In genomic region chr2:88831792-88832248, GRCh38 we compare ENCODE assay signal across 8 cellular contexts.
A peak's percentile ranks its signal among the peaks of the same experiment; 100 is the strongest.
DNase-seq lines count a peak whose midpoint lies in the region; ATAC-seq and TF ChIP-seq lines count a peak whose summit lies in the region.

No MANE protein-coding gene starts in this region.

- no peak overlapping the region for H3K18ac ChIP-seq in mesenchymal stem cell (ENCODE audit: low read depth in 1 of 2, low read length in 2 of 2)

- H3K79me1 ChIP-seq in mesenchymal stem cell (replicated peaks; ENCODE audit: low read length, poor library complexity, severe bottlenecking): no peaks in the 10 kb centered on the region

- no peak overlapping the region for H2BK5ac ChIP-seq in mesenchymal stem cell (ENCODE audit: low read depth, low read length, poor library complexity, severe bottlenecking)

- no peak overlapping the region for H3K4ac ChIP-seq in mesenchymal stem cell (ENCODE audit: low read depth in 1 of 2, low read length in 2 of 2)

- H3K9me3 ChIP-seq in spleen (no peaks in the 10 kb centered on the region), mesenchymal stem cell (ENCODE audit: control insufficient read depth, low read length) (no peaks in the 10 kb centered on the region)

- H3K4me2 ChIP-seq in KMS-11 (peak overlapping the region; percentile 98), mesenchymal stem cell (ENCODE audit: low read length, poor library complexity, severe bottlenecking) (no peak overlapping the region)

- peak; percentile 91 for DNase-seq in GM12864 (ENCODE audit: low read depth)
- DNase-seq in H7: peak; percentile 82
- DNase-seq in activated CD4-positive, CD25-positive, alpha-beta regulatory T cell (lab: John Stamatoyannopoulos, UW): peak in 3 of 4 experiments; percentile 13 to 16 (median 13)
- no peak for DNase-seq in foreskin keratinocyte
- DNase-seq in spleen: peak; percentile 93
- no peak for DNase-seq in mesenchymal stem cell

- no peaks in the 10 kb centered on the region for H3K27me3 ChIP-seq in H7 (ENCODE audit: control insufficient read depth, insufficient read depth, low read length)
- H3K27me3 ChIP-seq in KMS-11 (ENCODE audit: insufficient read depth, low read depth): no peaks in the 10 kb centered on the region
- no peaks in the 10 kb centered on the region for H3K27me3 ChIP-seq in foreskin keratinocyte
- no peaks in the 10 kb centered on the region for H3K27me3 ChIP-seq in spleen (replicated peaks in 1 of 7)
- no peaks in the 10 kb centered on the region for H3K27me3 ChIP-seq in mesenchymal stem cell (ENCODE audit: control insufficient read depth in 1 of 2, insufficient read depth in 1 of 2, low read length in 2 of 2)

- H3K4me1 ChIP-seq in KMS-11 (ENCODE audit: low read depth, poor library complexity, severe bottlenecking) (peaks cover 73% of the 10 kb centered on the region), foreskin keratinocyte (no peaks in the 10 kb centered on the region), spleen (peaks cover 0 to 55% (median 23%) of the 10 kb centered on the region in 6 donors), mesenchymal stem cell (ENCODE audit: control insufficient read depth, insufficient read depth, low read depth, low read length) (no peaks in the 10 kb centered on the region)

- H3K27ac ChIP-seq in 22Rv1: no peak overlapping the region
- H3K27ac ChIP-seq in KMS-11: peak overlapping the region; percentile 99
- H3K27ac ChIP-seq in foreskin keratinocyte: no peak overlapping the region
- H3K27ac ChIP-seq in spleen: peak overlapping the region in 5 of 8 donors; percentile 52 to 86 (median 78)
- no peak overlapping the region for H3K27ac ChIP-seq in mesenchymal stem cell (ENCODE audit: low read length, poor library complexity, severe bottlenecking)

- 35 to 50% (median 38%) methylated on average over 6 to 7 of the region's 7 CpGs for WGBS in spleen, 5 donors
- 32% methylated on average over 7 of the region's 7 CpGs for WGBS in mesenchymal stem cell

- no peak overlapping the region for H2BK120ac ChIP-seq in mesenchymal stem cell (ENCODE audit: low read depth, low read length)

- no peak overlapping the region for H3K14ac ChIP-seq in mesenchymal stem cell (ENCODE audit: low read length in 2 of 2)

- no peaks in the 10 kb centered on the region for H4K20me1 ChIP-seq in KMS-11 (ENCODE audit: insufficient read depth)

- peak overlapping the region in 1 of 2 experiments; percentile 89 for H3K23ac ChIP-seq in mesenchymal stem cell (ENCODE audit: low read length in 2 of 2)

- H2BK12ac ChIP-seq in mesenchymal stem cell (ENCODE audit: low read length in 2 of 2): no peak overlapping the region

- H4K8ac ChIP-seq in mesenchymal stem cell (ENCODE audit: low read length): no peak overlapping the region

- no peak overlapping the region for H4K91ac ChIP-seq in mesenchymal stem cell (ENCODE audit: low read length)

- H3K36me3 ChIP-seq in H7 (replicated peaks; ENCODE audit: control insufficient read depth, insufficient read depth, low read length) (no peaks in the 10 kb centered on the region), KMS-11 (ENCODE audit: insufficient read depth) (no peaks in the 10 kb centered on the region), spleen (no peaks in the 10 kb centered on the region), mesenchymal stem cell (ENCODE audit: control insufficient read depth in 1 of 2, insufficient read depth in 2 of 2, low read depth in 1 of 2, low read length in 2 of 2) (no peaks in the 10 kb centered on the region)

- no peak overlapping the region for H2BK15ac ChIP-seq in mesenchymal stem cell (ENCODE audit: low read depth, poor library complexity, severe bottlenecking)

- H3K4me3 ChIP-seq in GM12864 (ENCODE audit: low read depth, low read length): peak overlapping the region; percentile 39
- no peak overlapping the region for H3K4me3 ChIP-seq in H7 (ENCODE audit: insufficient read depth, low read depth, low read length)
- peak overlapping the region; percentile 64 for H3K4me3 ChIP-seq in KMS-11 (IDR thresholded peaks at IDR 0.05; ENCODE audit: insufficient read depth, low read depth, low read length)
- H3K4me3 ChIP-seq in spleen: peak overlapping the region in 2 of 8 donors; percentile 10 to 47
- H3K4me3 ChIP-seq in mesenchymal stem cell (ENCODE audit: insufficient read depth in 1 of 2, low read depth in 1 of 2, low read length in 2 of 2): no peak overlapping the region

- H2AK5ac ChIP-seq in mesenchymal stem cell (ENCODE audit: low read length, severe bottlenecking): no peak overlapping the region

- peaks cover 51% of the 10 kb centered on the region for H3K79me2 ChIP-seq in KMS-11 (ENCODE audit: insufficient read depth, low read depth)

- H3K9ac ChIP-seq in KMS-11: peak overlapping the region; percentile 99
- no peak overlapping the region for H3K9ac ChIP-seq in mesenchymal stem cell (ENCODE audit: low read length)

- H2AFZ ChIP-seq in KMS-11 (ENCODE audit: low read depth) (peak overlapping the region; percentile 41), mesenchymal stem cell (ENCODE audit: low read depth, low read length) (no peak overlapping the region)

- ATAC-seq in foreskin keratinocyte: peak; percentile 73

- TF ChIP-seq CTCF in 22Rv1 (IDR thresholded peaks at IDR 0.05) (peak; percentile 87), GM12864 (IDR thresholded peaks at IDR 0.05; ENCODE audit: low read depth, low read length, missing control alignments) (peak; percentile 97), KMS-11 (conservative IDR thresholded peaks at IDR 0.05; ENCODE audit: low read depth, low read length) (peak; percentile 99), foreskin keratinocyte (conservative IDR thresholded peaks at IDR 0.05) (peak; percentile 64), spleen (IDR thresholded peaks at IDR 0.05 in 8 of 11, conservative IDR thresholded peaks at IDR 0.05 in 3 of 11) (peak; percentile 72 to 89 (median 83))

- no peak for TF ChIP-seq POLR2A in spleen (IDR thresholded peaks at IDR 0.05)

- intact Hi-C loops in spleen (cut with DNase I; ENCODE audit: low total_unique reads): no loop called here

Comparison
In these comparisons a context has a peak if more than half of its experiments do, and no peak if none do; other contexts are left out.
1. H3K27ac ChIP-seq: peak in KMS-11 (single experiment) and spleen (5 of 8); none in 22Rv1 (single experiment), foreskin keratinocyte (single experiment) and mesenchymal stem cell (single experiment).
2. DNase-seq: peak in GM12864 (single experiment), H7 (single experiment), activated CD4-positive, CD25-positive, alpha-beta regulatory T cell (3 of 4) and spleen (single experiment); none in foreskin keratinocyte (0 of 2) and mesenchymal stem cell (single experiment).
3. H3K4me3 ChIP-seq: peak in GM12864 (single experiment) and KMS-11 (single experiment); none in H7 (single experiment) and mesenchymal stem cell (0 of 2).
4. Peak in every context shown above with its lines, with median percentiles within 50 percentile points of each other: CTCF ChIP-seq.